ENCODE assay signal across 19 cellular contexts in the genomic region with DNA sequence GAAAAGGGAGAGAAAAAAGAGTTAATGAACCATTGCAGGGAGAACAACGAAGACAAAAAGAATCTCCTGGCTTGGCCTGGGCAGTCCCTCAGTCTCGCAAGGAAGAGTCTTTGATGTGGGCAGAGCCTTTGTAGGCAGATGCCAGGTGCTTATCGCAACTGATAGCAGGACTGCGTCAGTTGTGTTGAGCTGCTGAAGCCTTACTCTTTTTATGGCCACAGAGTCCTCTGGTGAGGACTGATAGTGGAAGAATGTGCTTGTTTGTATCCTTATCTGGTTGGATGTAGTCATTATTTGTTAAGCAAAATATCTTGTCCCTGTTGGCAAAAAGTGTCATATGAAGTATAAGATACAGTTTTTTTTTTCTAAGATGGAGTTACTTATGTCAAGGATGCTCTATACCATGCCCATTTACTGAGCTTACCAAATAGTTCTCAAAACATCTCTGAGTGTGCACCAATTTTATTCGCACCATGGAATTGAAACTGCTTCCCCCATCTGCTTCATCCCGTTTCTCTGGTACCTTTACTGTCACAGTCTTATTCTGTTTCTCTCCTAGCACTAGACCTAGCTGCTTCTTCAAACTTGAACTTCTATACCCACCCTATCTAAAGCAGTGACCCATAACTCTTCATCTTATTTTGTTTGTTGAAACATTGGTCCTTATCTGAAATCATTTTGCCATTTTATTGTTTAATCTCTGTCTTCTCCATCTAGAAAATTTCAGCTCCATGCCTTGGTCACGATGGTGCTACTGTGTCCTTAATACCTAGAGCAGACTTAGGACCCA. TPM values are rescaled to one million over a fixed set of nuclear protein-coding genes. Genes with fewer than 3 reads are reported as not detected.
A peak's percentile ranks its signal among the peaks of the same experiment; 100 is the strongest.
DNase-seq lines count a peak whose midpoint lies in the region; ATAC-seq lines count a peak whose summit lies in the region.
"Had no signal": no experiment of that assay in that cellular context is flagged by ENCODE, and none has a peak within 500 bp of the region (broad histone marks: within the 10 kb centered on the region; RNA-seq: fewer than 3 reads in every experiment).

No MANE protein-coding gene starts in this region.

- peak overlapping the region; percentile 89 for H2AK5ac ChIP-seq in mesenchymal stem cell (ENCODE audit: low read length, severe bottlenecking)

- H3K79me1 ChIP-seq in mesenchymal stem cell (replicated peaks; ENCODE audit: low read length, poor library complexity, severe bottlenecking), result no peaks in the 10 kb centered on the region

- H2BK15ac ChIP-seq in mesenchymal stem cell (ENCODE audit: low read depth, poor library complexity, severe bottlenecking), result no peak overlapping the region

- H4K8ac ChIP-seq in mesenchymal stem cell (ENCODE audit: low read length), result no peak overlapping the region

- H3K4ac ChIP-seq in mesenchymal stem cell (ENCODE audit: low read depth in 1 of 2, low read length in 2 of 2), result no peak overlapping the region

- no peak overlapping the region for H3K18ac ChIP-seq in mesenchymal stem cell (ENCODE audit: low read depth in 1 of 2, low read length in 2 of 2)

- no peaks in the 10 kb centered on the region for H3K27me3 ChIP-seq in BLaER1
- no peaks in the 10 kb centered on the region for H3K27me3 ChIP-seq in mesenchymal stem cell (ENCODE audit: control insufficient read depth in 1 of 2, insufficient read depth in 1 of 2, low read length in 2 of 2)
- H3K27me3 ChIP-seq: SJCRH30 had no signal

- WGBS in mesenchymal stem cell, result 81% methylated on average over 7 of the region's 7 CpGs

- H3K9ac ChIP-seq in BLaER1 (no peak overlapping the region), mesenchymal stem cell (ENCODE audit: low read length) (no peak overlapping the region)

- H3K27me3 Mint-ChIP-seq in activated CD8-positive, alpha-beta memory T cell treated with anti-CD3 and anti-CD28 coated beads, Interleukin-2, amount 10 ng/mL, durations not matched to agents 7 days and 5 days, result peaks cover 6% of the 10 kb centered on the region
- H3K27me3 Mint-ChIP-seq: activated CD4-positive, alpha-beta T cell treated with anti-CD3 and anti-CD28 coated beads for 36 hours; type B pancreatic cell had no signal

- H3K14ac ChIP-seq in mesenchymal stem cell (ENCODE audit: low read length in 2 of 2), result no peak overlapping the region

- H3K4me3 Mint-ChIP-seq in activated CD8-positive, alpha-beta memory T cell treated with anti-CD3 and anti-CD28 coated beads, Interleukin-2, amount 10 ng/mL, durations not matched to agents 7 days and 5 days, result no peak overlapping the region
- H3K4me3 Mint-ChIP-seq: activated CD4-positive, alpha-beta T cell treated with anti-CD3 and anti-CD28 coated beads for 36 hours; CD14-positive monocyte; central memory CD8-positive, alpha-beta T cell; mesothelial cell of epicardium; type B pancreatic cell had no signal

- H3K4me3 ChIP-seq in BLaER1 (no peak overlapping the region), mesenchymal stem cell (ENCODE audit: insufficient read depth in 1 of 2, low read depth in 1 of 2, low read length in 2 of 2) (no peak overlapping the region)
- H3K4me3 ChIP-seq: SJCRH30 had no signal

- peak; percentile 36 for DNase-seq in astrocyte of the hippocampus (ENCODE audit: low read depth, low spot score)
- DNase-seq in mesenchymal stem cell, result no peak
- DNase-seq in NCI-H82 treated with DMSO at 0.1 percent for 48 hours (lab: John Stamatoyannopoulos, UW; ENCODE audit: unreplicated experiment), result no peak
- no peak for DNase-seq in NCI-H2107 (lab: John Stamatoyannopoulos, UW)
- no peak for DNase-seq in activated CD8-positive, alpha-beta memory T cell treated with anti-CD3 and anti-CD28 coated beads, Interleukin-2, amount 10 ng/mL, durations not matched to agents 7 days and 5 days
- DNase-seq: ACHN; activated effector memory CD4-positive, alpha-beta T cell treated with Interleukin-2 at 50 U/mL for 16 hours; effector CD4-positive, alpha-beta T cell; NCI-H1694 treated with DMSO at 0.1 percent for 48 hours; stimulated activated naive CD4-positive, alpha-beta T cell treated with Interleukin-2 at 50 U/mL for 16 hours had no signal

- CTCF ChIA-PET in activated CD8-positive, alpha-beta memory T cell treated with anti-CD3 and anti-CD28 coated beads, Interleukin-2, amount 10 ng/mL, durations not matched to agents 7 days and 5 days (lab: Charles Lee), result interaction anchor here (0.7 kb wide), 1 partner anchor 10 kb away, joined by 3 read pairs; no protein-coding TSS in a partner anchor

- H3K23ac ChIP-seq in mesenchymal stem cell (ENCODE audit: low read length in 2 of 2), result no peak overlapping the region

- peaks cover 53% of the 10 kb centered on the region for H3K4me1 ChIP-seq in BLaER1
- peaks cover 2% of the 10 kb centered on the region for H3K4me1 ChIP-seq in mesenchymal stem cell (ENCODE audit: control insufficient read depth, insufficient read depth, low read depth, low read length)

- ATAC-seq in GM19035 (IDR thresholded peaks at IDR 0.05; ENCODE audit: unreplicated experiment), result no peak
- ATAC-seq in activated CD8-positive, alpha-beta memory T cell treated with anti-CD3 and anti-CD28 coated beads, Interleukin-2, amount 10 ng/mL, durations not matched to agents 7 days and 5 days, result no peak

- H3K36me3 ChIP-seq in BLaER1, result no peaks in the 10 kb centered on the region
- H3K36me3 ChIP-seq in KOPT-K1 (ENCODE audit: insufficient read depth, low read length), result no peaks in the 10 kb centered on the region
- no peaks in the 10 kb centered on the region for H3K36me3 ChIP-seq in mesenchymal stem cell (ENCODE audit: control insufficient read depth in 1 of 2, insufficient read depth in 2 of 2, low read depth in 1 of 2, low read length in 2 of 2)
- H3K36me3 ChIP-seq: SJCRH30 had no signal

- H2AFZ ChIP-seq in mesenchymal stem cell (ENCODE audit: low read depth, low read length), result no peak overlapping the region

- peaks cover 15% of the 10 kb centered on the region for H3K4me1 Mint-ChIP-seq in activated CD8-positive, alpha-beta memory T cell treated with anti-CD3 and anti-CD28 coated beads, Interleukin-2, amount 10 ng/mL, durations not matched to agents 7 days and 5 days
- H3K4me1 Mint-ChIP-seq: central memory CD8-positive, alpha-beta T cell had no signal

- H3K4me2 ChIP-seq in BLaER1 (peak overlapping the region; percentile 43), mesenchymal stem cell (ENCODE audit: low read length, poor library complexity, severe bottlenecking) (no peak overlapping the region)

- no peak overlapping the region for H3K27ac Mint-ChIP-seq in activated CD8-positive, alpha-beta memory T cell treated with anti-CD3 and anti-CD28 coated beads, Interleukin-2, amount 10 ng/mL, durations not matched to agents 7 days and 5 days
- H3K27ac Mint-ChIP-seq: activated CD4-positive, alpha-beta T cell treated with anti-CD3 and anti-CD28 coated beads for 36 hours; CD14-positive monocyte; mesothelial cell of epicardium; type B pancreatic cell had no signal

- H2BK120ac ChIP-seq in mesenchymal stem cell (ENCODE audit: low read depth, low read length), result no peak overlapping the region

- H3K36me3 Mint-ChIP-seq in activated CD8-positive, alpha-beta memory T cell treated with anti-CD3 and anti-CD28 coated beads, Interleukin-2, amount 10 ng/mL, durations not matched to agents 7 days and 5 days, result no peaks in the 10 kb centered on the region
- H3K36me3 Mint-ChIP-seq: CD14-positive monocyte, mesothelial cell of epicardium, type B pancreatic cell had no signal

- H2BK12ac ChIP-seq in mesenchymal stem cell (ENCODE audit: low read length in 2 of 2), result peak overlapping the region in 1 of 2 experiments; percentile 47

- no peaks in the 10 kb centered on the region for H3K9me3 Mint-ChIP-seq in activated CD8-positive, alpha-beta memory T cell treated with anti-CD3 and anti-CD28 coated beads, Interleukin-2, amount 10 ng/mL, durations not matched to agents 7 days and 5 days (ENCODE audit: low read depth)
- H3K9me3 Mint-ChIP-seq: central memory CD8-positive, alpha-beta T cell; mesothelial cell of epicardium; type B pancreatic cell had no signal

- H3K9me3 ChIP-seq in BLaER1, result peaks cover 3% of the 10 kb centered on the region; the same call in 1 of the 2 replicates
- no peaks in the 10 kb centered on the region for H3K9me3 ChIP-seq in KOPT-K1 (ENCODE audit: insufficient read depth, low read length, poor library complexity, severe bottlenecking)
- no peaks in the 10 kb centered on the region for H3K9me3 ChIP-seq in mesenchymal stem cell (ENCODE audit: control insufficient read depth, low read length)
- H3K9me3 ChIP-seq: SJCRH30 had no signal

- H4K20me1 ChIP-seq in BLaER1, result no peaks in the 10 kb centered on the region

- H2BK5ac ChIP-seq in mesenchymal stem cell (ENCODE audit: low read depth, low read length, poor library complexity, severe bottlenecking), result no peak overlapping the region

- H4K91ac ChIP-seq in mesenchymal stem cell (ENCODE audit: low read length), result no peak overlapping the region

- H3K27ac ChIP-seq in BLaER1 (no peak overlapping the region), KOPT-K1 (ENCODE audit: low read depth, low read length, poor library complexity, severe bottlenecking) (peak overlapping the region; percentile 66), mesenchymal stem cell (ENCODE audit: low read length, poor library complexity, severe bottlenecking) (no peak overlapping the region)
- H3K27ac ChIP-seq: SJCRH30 had no signal

RNA-seq across cellular contexts. Expression of gene SPRY1, which starts 47.0 kb away (rescaled TPM):
- polyA plus RNA-seq in mesenchymal stem cell (2013, experiment 1 of 2), result 106 TPM
- 105 TPM for polyA plus RNA-seq in mesenchymal stem cell (2013, experiment 2 of 2)
- total RNA-seq in activated CD8-positive, alpha-beta memory T cell treated with anti-CD3 and anti-CD28 coated beads, Interleukin-2, amount 10 ng/mL, durations not matched to agents 7 days and 5 days, result 100 to 1,000 TPM in 1 of 2 experiments, 10 to 100 TPM in 1; 73.7 to 126 TPM
